In the genomic region with DNA sequence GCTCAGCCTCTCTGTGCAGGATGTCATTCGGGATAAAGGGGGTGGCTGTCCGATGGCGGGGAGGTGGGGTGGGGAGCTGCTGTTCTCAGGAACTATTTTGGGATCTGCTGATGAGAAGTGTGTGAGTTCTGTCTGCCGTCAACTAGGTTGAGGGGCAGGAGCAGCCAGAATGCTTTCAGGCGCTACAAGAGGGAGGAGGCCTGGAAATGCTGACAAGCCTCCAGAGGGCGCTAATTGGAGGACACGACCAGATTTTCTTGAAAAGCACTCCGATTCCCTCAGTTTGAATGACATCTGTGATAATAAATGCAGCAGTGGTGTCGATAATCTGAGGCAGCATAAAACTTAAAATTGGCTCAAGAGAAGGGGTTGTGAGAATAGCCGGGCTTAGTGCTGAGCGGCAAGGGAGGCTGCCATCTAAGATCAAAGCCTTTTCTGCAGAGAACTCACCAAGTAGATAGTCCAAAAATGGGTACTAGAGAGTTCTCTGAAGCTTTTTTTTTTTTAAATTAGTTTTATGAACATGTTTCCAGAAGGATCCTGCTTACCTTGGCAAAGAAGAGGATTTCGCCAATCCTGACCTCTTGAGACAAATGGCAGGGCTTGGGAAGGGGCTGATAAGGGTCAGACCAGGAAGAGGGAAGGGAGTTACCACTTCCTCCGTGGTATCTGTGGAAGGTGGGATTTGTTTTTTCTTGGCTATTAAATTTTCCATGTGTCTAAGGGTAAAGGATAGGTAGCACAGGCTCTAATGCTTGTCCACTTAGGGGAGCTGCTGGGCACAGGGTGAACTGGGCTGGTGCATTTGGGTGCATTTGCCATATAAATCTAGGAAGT, we compare ENCODE assay signal across 8 cellular contexts.
DNase-seq lines count a peak whose midpoint lies in the region; ATAC-seq, FAIRE-seq and TF ChIP-seq lines count a peak whose summit lies in the region.

No MANE protein-coding gene starts in this region.

- WGBS in pancreas, 2 donors: 61 to 68% methylated on average over 13 of the region's 13 CpGs

- intact Hi-C loops in pancreas (cut with DNase I): loop anchor here in 1 of 3 donors (10.0 kb wide), 1 partner anchor 146 kb away; no protein-coding TSS in a partner anchor

- H3K4me1 ChIP-seq in RWPE2 (ENCODE audit: insufficient read depth, poor library complexity, severe bottlenecking): no peaks in the 10 kb centered on the region
- no peaks in the 10 kb centered on the region for H3K4me1 ChIP-seq in pancreas

- no peak overlapping the region for H3K4me3 ChIP-seq in RWPE2 (ENCODE audit: severe bottlenecking)
- no peak overlapping the region for H3K4me3 ChIP-seq in epithelial cell of esophagus (ENCODE audit: low read length)
- H3K4me3 ChIP-seq in pancreas: no peak overlapping the region

- H3K36me3 ChIP-seq in RWPE2 (ENCODE audit: low read depth) (no peaks in the 10 kb centered on the region), pancreas (peaks cover 0 to 4% (median 0%) of the 10 kb centered on the region in 3 donors)

- H3K27me3 ChIP-seq in RWPE2 (ENCODE audit: insufficient read depth, poor library complexity, severe bottlenecking): no peaks in the 10 kb centered on the region
- no peaks in the 10 kb centered on the region for H3K27me3 ChIP-seq in pancreas

- H3K27ac ChIP-seq in RWPE2 (ENCODE audit: poor library complexity, severe bottlenecking): no peak overlapping the region
- no peak overlapping the region for H3K27ac ChIP-seq in pancreas

- no peak for FAIRE-seq in pancreas (lab: Jason Lieb, UNC)

- H3K9me3 ChIP-seq in RWPE2 (ENCODE audit: severe bottlenecking) (no peaks in the 10 kb centered on the region), pancreas (no peaks in the 10 kb centered on the region)

- DNase-seq in activated effector memory CD4-positive, alpha-beta T cell treated with anti-CD3 and anti-CD28 coated beads, Interleukin-2, amount 50 U/mL, for 16 hours: peak; percentile 65
- no peak for DNase-seq in activated effector memory CD4-positive, alpha-beta T cell treated with Interleukin-2 at 50 U/mL for 16 hours
- DNase-seq in RWPE2 (ENCODE audit: low spot score) (no peak), epithelial cell of esophagus (ENCODE audit: low read depth) (peak; percentile 35), pancreas (peak in 4 of 6 donors; percentile 28 to 45 (median 32)), NCI-H226 (no peak), NCI-H2227 (lab: John Stamatoyannopoulos, UW; ENCODE audit: unreplicated experiment) (no peak), LoVo (ENCODE audit: low spot score) (no peak)

- TF ChIP-seq CTCF in RWPE2 (IDR thresholded peaks at IDR 0.05; ENCODE audit: poor library complexity, severe bottlenecking) (peak; percentile 13), epithelial cell of esophagus (IDR thresholded peaks at IDR 0.05; ENCODE audit: insufficient read depth, low read depth, low read length, missing control alignments) (peak; percentile 52), pancreas (IDR thresholded peaks at IDR 0.05) (peak in 1 of 4 donors; percentile 15)

- ATAC-seq in RWPE2 (ENCODE audit: low read depth): no peak
- ATAC-seq in pancreas: peak in 2 of 4 donors; percentile 55 to 66

Comparison
In these comparisons a context has a peak if more than half of its experiments do, and no peak if none do; other contexts are left out.
1. DNase-seq: peak in activated effector memory CD4-positive, alpha-beta T cell treated with anti-CD3 and anti-CD28 coated beads, Interleukin-2, amount 50 U/mL, for 16 hours (single experiment), epithelial cell of esophagus (single experiment) and pancreas (4 of 6); none in activated effector memory CD4-positive, alpha-beta T cell treated with Interleukin-2 at 50 U/mL for 16 hours (single experiment), RWPE2 (single experiment), NCI-H226 (single experiment), NCI-H2227 (single experiment) and LoVo (single experiment).